ENCODE assay signal across 29 cellular contexts in genomic region chr16:1433263-1433560, GRCh38. TPM values are rescaled to one million over a fixed set of nuclear protein-coding genes. Genes with fewer than 3 reads are reported as not detected.
DNase-seq lines count a peak whose midpoint lies in the region; ATAC-seq and TF ChIP-seq lines count a peak whose summit lies in the region.
"Had no signal": no experiment of that assay in that cellular context is flagged by ENCODE, and none has a peak within 500 bp of the region (broad histone marks: within the 10 kb centered on the region; RNA-seq: fewer than 3 reads in every experiment).

No MANE protein-coding gene starts in this region.

- peaks cover 0 to 21% (median 1%) of the 10 kb centered on the region in 12 donors for H3K4me1 ChIP-seq in heart left ventricle
- H3K4me1 ChIP-seq in SJCRH30, result peaks cover 48% of the 10 kb centered on the region
- H3K4me1 ChIP-seq in naive thymus-derived CD4-positive, alpha-beta T cell (ENCODE audit: control insufficient read depth in 2 of 2, insufficient read depth in 2 of 2, low read length in 2 of 2), result no peaks in the 10 kb centered on the region

- H3K36me3 ChIP-seq in heart left ventricle, result no peaks in the 10 kb centered on the region
- H3K36me3 ChIP-seq in SJCRH30, result peaks cover 16% of the 10 kb centered on the region
- H3K36me3 ChIP-seq in naive thymus-derived CD4-positive, alpha-beta T cell (ENCODE audit: control insufficient read depth in 2 of 3, insufficient read depth in 3 of 3, low read length in 3 of 3), result peaks cover 0 to 6% (median 0%) of the 10 kb centered on the region in 3 experiments

- H3K4me3 ChIP-seq in heart left ventricle (peak overlapping the region; percentile 21 to 57 (median 45)), SJCRH30 (peak overlapping the region; percentile 70)
- no peak overlapping the region for H3K4me3 ChIP-seq in naive thymus-derived CD4-positive, alpha-beta T cell (ENCODE audit: low read length)
- H3K4me3 ChIP-seq: GM23338 had no signal

- CTCF ChIA-PET in naive thymus-derived CD4-positive, alpha-beta T cell (lab: Charles Lee), result no interaction called here

- peak overlapping the region in 8 of 12 donors; percentile 61 to 85 (median 78) for H3K27ac ChIP-seq in heart left ventricle
- H3K27ac ChIP-seq in SJCRH30, result peak overlapping the region; percentile 99; the same call in 1 of the 2 replicates
- peak overlapping the region; percentile 63 for H3K27ac ChIP-seq in naive thymus-derived CD4-positive, alpha-beta T cell (ENCODE audit: low read depth, low read length)

- intact Hi-C loops in heart left ventricle (cut with DNase I) (no loop called here), left cardiac atrium (cut with DNase I) (no loop called here)
- intact Hi-C loops in naive thymus-derived CD4-positive, alpha-beta T cell (cut with micrococcal nuclease), result no loop called here

- no peak for TF ChIP-seq CTCF in heart left ventricle (IDR thresholded peaks at IDR 0.05)
- no peak for TF ChIP-seq CTCF in GM10266 (IDR thresholded peaks at IDR 0.05; ENCODE audit: control insufficient read depth, insufficient read depth, low read depth, missing control alignments)

- H3K36me3 Mint-ChIP-seq in naive thymus-derived CD4-positive, alpha-beta T cell, result no peaks in the 10 kb centered on the region

- H3K27me3 ChIP-seq in heart left ventricle, result no peaks in the 10 kb centered on the region
- no peaks in the 10 kb centered on the region for H3K27me3 ChIP-seq in SJCRH30
- no peaks in the 10 kb centered on the region for H3K27me3 ChIP-seq in naive thymus-derived CD4-positive, alpha-beta T cell (ENCODE audit: control insufficient read depth in 2 of 2, insufficient read depth in 2 of 2, low read length in 2 of 2)

- no peaks in the 10 kb centered on the region for H3K9me3 ChIP-seq in heart left ventricle
- no peaks in the 10 kb centered on the region for H3K9me3 ChIP-seq in SJCRH30 (replicated peaks)
- H3K9me3 ChIP-seq in naive thymus-derived CD4-positive, alpha-beta T cell (ENCODE audit: control insufficient read depth in 2 of 3, low read length in 3 of 3), result no peaks in the 10 kb centered on the region

- no peak for DNase-seq in heart left ventricle
- no peak for DNase-seq in left cardiac atrium
- DNase-seq in SJCRH30, result no peak
- DNase-seq in naive thymus-derived CD4-positive, alpha-beta T cell, result no peak
- no peak for DNase-seq in GM10266 (ENCODE audit: extremely low spot score)
- no peak for DNase-seq in stimulated activated CD8-positive, alpha-beta memory T cell treated with anti-CD3 and anti-CD28 coated beads, Interleukin-4, amount 100 ng/mL, for 48 hours
- DNase-seq in activated gamma-delta T cell treated with Interleukin-2 at 50 U/mL for 16 hours, result no peak
- DNase-seq: 8988T; ACHN; CD4-positive, alpha-beta T cell; COR-L47; DMS79; EL; GDM1; HCEC 1CT; KBM-7; MV-4-11; NCI-H1105 treated with DMSO at 0.1 percent for 48 hours; NCI-H146; NCI-H1930; NCI-H2107; NCI-H446; NCI-H524 treated with DMSO at 0.1 percent for 48 hours; NCI-H774; SIG-M5 had no signal

- H3K27me3 Mint-ChIP-seq in naive thymus-derived CD4-positive, alpha-beta T cell, result peaks cover 0 to 2% (median 0%) of the 10 kb centered on the region in 5 donors
- H3K27me3 Mint-ChIP-seq: CD4-positive, alpha-beta T cell had no signal

- WGBS in heart left ventricle, 4 donors, result 36 to 80% (median 75%) methylated on average over 14 of the region's 14 CpGs; no CpG with 5 or more reads in 1 of the 4 donors

- peak overlapping the region in 1 of 10 donors; percentile 74 for H3K4me3 Mint-ChIP-seq in naive thymus-derived CD4-positive, alpha-beta T cell
- H3K4me3 Mint-ChIP-seq: CD4-positive, alpha-beta T cell; GM23338 had no signal

- POLR2A ChIA-PET in naive thymus-derived CD4-positive, alpha-beta T cell (lab: Charles Lee), result interaction anchor here (0.9 to 1.7 kb wide), 6 partner anchors 12 to 394 kb away, joined by 3 to 18 read pairs (median 5); partner anchors contain the start of genes FAHD1, HAGH and UQCC4

- ATAC-seq in heart left ventricle, result no peak
- ATAC-seq in left cardiac atrium, result no peak
- ATAC-seq in naive thymus-derived CD4-positive, alpha-beta T cell, result no peak
- ATAC-seq: GM23338 had no signal

- peaks cover 0 to 3% (median 0%) of the 10 kb centered on the region in 7 donors for H3K4me1 Mint-ChIP-seq in naive thymus-derived CD4-positive, alpha-beta T cell
- H3K4me1 Mint-ChIP-seq: GM23338 had no signal

- no peak for TF ChIP-seq POLR2A in heart left ventricle (IDR thresholded peaks at IDR 0.05)

- no peaks in the 10 kb centered on the region for H3K9me3 Mint-ChIP-seq in naive thymus-derived CD4-positive, alpha-beta T cell
- H3K9me3 Mint-ChIP-seq: CD4-positive, alpha-beta T cell; GM23338 had no signal

- no peak overlapping the region for H3K27ac Mint-ChIP-seq in naive thymus-derived CD4-positive, alpha-beta T cell
- H3K27ac Mint-ChIP-seq: CD4-positive, alpha-beta T cell; GM23338 had no signal

RNA-seq across cellular contexts. Expression of gene PERCC1, which starts 2.3 kb away (rescaled TPM):
- under 1 TPM in 4 of 9 donors, not detected in 5; 0.32 to 0.60 (median 0.41) TPM for total RNA-seq in heart left ventricle
- under 1 TPM in 1 of 2 donors, not detected in 1; 0.11 TPM for polyA plus RNA-seq in heart left ventricle
- not detected for total RNA-seq in left cardiac atrium
- total RNA-seq in SJCRH30 (2014; rRNA removed; shearing (Covaris generic)), result 111 and 114 TPM in 2 replicates
- 1 to 10 TPM in 2 of 5 experiments, under 1 TPM in 2, not detected in 1; 0.77 to 3.4 (median 1.7) TPM for total RNA-seq in naive thymus-derived CD4-positive, alpha-beta T cell
- not detected for polyA plus RNA-seq in naive thymus-derived CD4-positive, alpha-beta T cell
- total RNA-seq: GM23338, LHCN-M2, MCF 10A had no signal
- polyA plus RNA-seq: BJ, GM23338 had no signal

RNA-seq across cellular contexts. Expression of gene CCDC154, which starts 11.1 kb away (rescaled TPM):
- 1 to 10 TPM in 2 of 9 donors, under 1 TPM in 5, not detected in 2; 0.31 to 1.5 (median 0.92) TPM for total RNA-seq in heart left ventricle
- under 1 TPM; 0.14 to 0.65 TPM for polyA plus RNA-seq in heart left ventricle
- 1 to 10 TPM in 1 of 2 donors, under 1 TPM in 1; 0.68 to 1.1 TPM for total RNA-seq in left cardiac atrium
- 0.33 and 0.71 TPM in 2 replicates for total RNA-seq in SJCRH30 (2014; rRNA removed; shearing (Covaris generic))
- 10 to 100 TPM in 2 of 5 experiments, 1 to 10 TPM in 3; 3.6 to 19.1 (median 8.9) TPM for total RNA-seq in naive thymus-derived CD4-positive, alpha-beta T cell
- polyA plus RNA-seq in naive thymus-derived CD4-positive, alpha-beta T cell, result not detected
- total RNA-seq: GM23338 had no signal

RNA-seq across cellular contexts. Expression of gene UQCC4, which starts 12.7 kb away (rescaled TPM):
- total RNA-seq in heart left ventricle, result 10 to 100 TPM in 7 of 9 donors, 1 to 10 TPM in 2; 8.9 to 21.3 (median 11.9) TPM
- 10 to 100 TPM; 10.9 to 34.2 TPM for polyA plus RNA-seq in heart left ventricle
- total RNA-seq in left cardiac atrium, result 10 to 100 TPM; 10.0 to 13.0 TPM
- total RNA-seq in SJCRH30 (2014; rRNA removed; shearing (Covaris generic)), result 20.1 and 22.5 TPM in 2 replicates
- 10 to 100 TPM in 2 of 5 experiments, 1 to 10 TPM in 3; 7.8 to 11.9 (median 9.7) TPM for total RNA-seq in naive thymus-derived CD4-positive, alpha-beta T cell
- polyA plus RNA-seq in naive thymus-derived CD4-positive, alpha-beta T cell, result 10 to 100 TPM; 37.3 to 45.2 TPM

RNA-seq across cellular contexts. Expression of gene UNKL, which starts 18.7 kb away (rescaled TPM):
- total RNA-seq in heart left ventricle, result 10 to 100 TPM in 4 of 9 donors, 1 to 10 TPM in 5; 4.3 to 18.3 (median 9.4) TPM
- 1 to 10 TPM; 6.2 to 6.3 TPM for polyA plus RNA-seq in heart left ventricle
- total RNA-seq in left cardiac atrium, result 10 to 100 TPM in 1 of 2 donors, 1 to 10 TPM in 1; 6.4 to 13.6 TPM
- total RNA-seq in SJCRH30 (2014; rRNA removed; shearing (Covaris generic)), result 8.7 and 9.8 TPM in 2 replicates
- 100 to 1,000 TPM in 2 of 5 experiments, 10 to 100 TPM in 3; 42.9 to 152 (median 98.5) TPM for total RNA-seq in naive thymus-derived CD4-positive, alpha-beta T cell
- polyA plus RNA-seq in naive thymus-derived CD4-positive, alpha-beta T cell, result 10 to 100 TPM in 1 of 2 donors, 1 to 10 TPM in 1; 4.0 to 10.6 TPM

RNA-seq across cellular contexts. Expression of gene CLCN7, which starts 41.6 kb away (rescaled TPM):
- total RNA-seq in heart left ventricle, result 10 to 100 TPM; 30.3 to 70.8 (median 33.6) TPM
- polyA plus RNA-seq in heart left ventricle, result 10 to 100 TPM; 32.7 to 41.5 TPM
- 10 to 100 TPM; 43.0 to 49.7 TPM for total RNA-seq in left cardiac atrium
- total RNA-seq in SJCRH30 (2014; rRNA removed; shearing (Covaris generic)), result 32.2 and 33.8 TPM in 2 replicates
- 100 to 1,000 TPM in 4 of 5 experiments, 10 to 100 TPM in 1; 74.8 to 140 (median 115) TPM for total RNA-seq in naive thymus-derived CD4-positive, alpha-beta T cell
- polyA plus RNA-seq in naive thymus-derived CD4-positive, alpha-beta T cell, result 10 to 100 TPM; 17.0 to 35.1 TPM

Comparison
In these comparisons a context has a peak if more than half of its experiments do, and no peak if none do; other contexts are left out.
1. RNA of gene PERCC1, which starts 2.3 kb away (total RNA-seq): 111 to 114 TPM in SJCRH30; 0.77 to 3.4 TPM in naive thymus-derived CD4-positive, alpha-beta T cell, 0.32 to 0.60 TPM in heart left ventricle and not detected in left cardiac atrium; every median in the first group is over 10 times any median in the second.
2. Peak in every context shown above with its lines, with median percentiles within 50 percentile points of each other: H3K27ac ChIP-seq.